Comparison of ENCODE assay signal across 15 cellular contexts in the genomic region with DNA sequence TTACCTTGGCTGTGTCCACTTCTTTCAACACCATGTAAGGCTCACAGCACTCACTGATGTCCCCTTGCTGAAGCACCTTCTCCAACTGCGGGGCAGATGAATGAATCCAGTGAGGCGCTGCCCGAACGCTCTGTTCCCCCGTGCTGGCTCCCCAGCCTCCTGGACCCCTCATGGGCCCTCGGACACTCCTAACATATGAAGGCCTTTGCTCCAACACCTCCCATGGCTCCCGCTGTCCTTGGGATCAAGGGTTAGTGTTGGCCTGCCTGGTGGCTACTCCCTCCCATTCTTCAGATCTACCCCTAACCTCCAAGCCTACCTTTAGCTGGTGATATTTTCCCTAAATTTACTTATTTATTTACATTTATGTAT. TPM values are rescaled to one million over a fixed set of nuclear protein-coding genes. Genes with fewer than 3 reads are reported as not detected.
DNase-seq lines count a peak whose midpoint lies in the region; ATAC-seq and TF ChIP-seq lines count a peak whose summit lies in the region.
"Had no signal": no experiment of that assay in that cellular context is flagged by ENCODE, and none has a peak within 500 bp of the region (broad histone marks: within the 10 kb centered on the region; RNA-seq: fewer than 3 reads in every experiment).

No MANE protein-coding gene starts in this region.

- no peaks in the 10 kb centered on the region for H3K27me3 ChIP-seq in right cardiac atrium (ENCODE audit: control insufficient read depth, insufficient read depth)
- H3K27me3 ChIP-seq in CD4-positive, alpha-beta T cell (ENCODE audit: control insufficient read depth, insufficient read depth, low read length), result peaks cover 5% of the 10 kb centered on the region
- H3K27me3 ChIP-seq: SJSA1, transverse colon had no signal

- peaks cover 77% of the 10 kb centered on the region for H3K36me3 Mint-ChIP-seq in endothelial cell (ENCODE audit: low read depth, unreplicated experiment)
- H3K36me3 Mint-ChIP-seq in natural killer cell treated with Interleukin-12 subunit alpha and Interleukin-12 subunit beta and Interleukin-15 and Interleukin-18, amount 100 ng/mL, for 72 hours, result no peaks in the 10 kb centered on the region
- no peaks in the 10 kb centered on the region for H3K36me3 Mint-ChIP-seq in CD4-positive, alpha-beta T cell (ENCODE audit: low read depth)

- peaks cover 4% of the 10 kb centered on the region for H3K4me1 ChIP-seq in right cardiac atrium (ENCODE audit: control insufficient read depth, insufficient read depth, low read length)
- H3K4me1 ChIP-seq: SJSA1 had no signal

- peak overlapping the region; percentile 76 for H3K4me3 Mint-ChIP-seq in endothelial cell (ENCODE audit: unreplicated experiment)
- H3K4me3 Mint-ChIP-seq in natural killer cell treated with Interleukin-12 subunit alpha and Interleukin-12 subunit beta and Interleukin-15 and Interleukin-18, amount 100 ng/mL, for 72 hours, result peak overlapping the region; percentile 17
- H3K4me3 Mint-ChIP-seq in CD4-positive, alpha-beta T cell, result no peak overlapping the region

- H3K27me3 Mint-ChIP-seq in endothelial cell (ENCODE audit: unreplicated experiment), result peaks cover 15% of the 10 kb centered on the region
- H3K27me3 Mint-ChIP-seq in natural killer cell treated with Interleukin-12 subunit alpha and Interleukin-12 subunit beta and Interleukin-15 and Interleukin-18, amount 100 ng/mL, for 72 hours, result peaks cover 6 to 13% of the 10 kb centered on the region in 2 donors
- H3K27me3 Mint-ChIP-seq in CD4-positive, alpha-beta T cell, result peaks cover 46% of the 10 kb centered on the region

- intact Hi-C loops in right cardiac atrium (cut with DNase I) (loop anchor here in 1 of 4 donors (5.0 kb wide), 1 partner anchor 204 kb away; no protein-coding TSS in a partner anchor), left ventricle myocardium superior (cut with micrococcal nuclease) (no loop called here)
- intact Hi-C loops in CD4-positive, alpha-beta T cell (cut with DNase I, micrococcal nuclease), result loop anchor here (1.0 to 5.0 kb wide), 3 partner anchors 239 to 344 kb away; a partner anchor contains a TSS

- H3K4me1 Mint-ChIP-seq in endothelial cell (ENCODE audit: unreplicated experiment), result peaks cover 8% of the 10 kb centered on the region
- H3K4me1 Mint-ChIP-seq in natural killer cell treated with Interleukin-12 subunit alpha and Interleukin-12 subunit beta and Interleukin-15 and Interleukin-18, amount 100 ng/mL, for 72 hours (ENCODE audit: low read depth in 2 of 2), result peaks cover 4 to 5% of the 10 kb centered on the region in 2 donors
- peaks cover 5% of the 10 kb centered on the region for H3K4me1 Mint-ChIP-seq in CD4-positive, alpha-beta T cell (ENCODE audit: low read depth)

- H3K4me3 ChIP-seq in right cardiac atrium (ENCODE audit: low read length), result no peak overlapping the region
- H3K4me3 ChIP-seq: SJSA1, transverse colon had no signal

- peak in 1 of 2 donors; percentile 0 for ATAC-seq in right cardiac atrium
- no peak for ATAC-seq in left ventricle myocardium superior
- ATAC-seq in natural killer cell treated with Interleukin-12 subunit alpha and Interleukin-12 subunit beta and Interleukin-15 and Interleukin-18, amount 100 ng/mL, for 72 hours, result no peak
- no peak for ATAC-seq in CD4-positive, alpha-beta T cell (ENCODE audit: poor library complexity)

- CTCF ChIA-PET in CD4-positive, alpha-beta T cell (lab: Charles Lee), result no interaction called here

- H3K9me3 ChIP-seq in right cardiac atrium (ENCODE audit: control insufficient read depth, low read length), result no peaks in the 10 kb centered on the region
- peaks cover 6% of the 10 kb centered on the region for H3K9me3 ChIP-seq in CD4-positive, alpha-beta T cell (ENCODE audit: control insufficient read depth, low read length)
- H3K9me3 ChIP-seq: SJSA1, transverse colon had no signal

- WGBS in right cardiac atrium, result 92% methylated on average over 7 of the region's 7 CpGs

- no peak for DNase-seq in right cardiac atrium
- DNase-seq in left ventricle myocardium superior, result no peak
- no peak for DNase-seq in endothelial cell (ENCODE audit: low spot score)
- no peak for DNase-seq in natural killer cell treated with Interleukin-12 subunit alpha and Interleukin-12 subunit beta and Interleukin-15 and Interleukin-18, amount 100 ng/mL, for 72 hours (ENCODE audit: low spot score)
- no peak for DNase-seq in hepatic stellate cell (ENCODE audit: low spot score)
- no peak for DNase-seq in CD4-positive, alpha-beta T cell
- DNase-seq in dedifferentiated amniotic fluid mesenchymal stem cell (ENCODE audit: extremely low spot score), result no peak
- DNase-seq in stimulated activated naive CD4-positive, alpha-beta T cell treated with Interleukin-2 at 50 U/mL for 16 hours (lab: John Stamatoyannopoulos, UW), result no peak
- DNase-seq: NCI-H510A had no signal

- POLR2A ChIA-PET in CD4-positive, alpha-beta T cell (lab: Charles Lee), result no interaction called here

- H3K27ac ChIP-seq in right cardiac atrium (ENCODE audit: low read length), result peak overlapping the region; percentile 16
- H3K27ac ChIP-seq in CD4-positive, alpha-beta T cell (ENCODE audit: low read depth, low read length), result no peak overlapping the region
- H3K27ac ChIP-seq: SJSA1 had no signal

- H3K9me3 Mint-ChIP-seq in endothelial cell (ENCODE audit: unreplicated experiment), result no peaks in the 10 kb centered on the region
- H3K9me3 Mint-ChIP-seq in natural killer cell treated with Interleukin-12 subunit alpha and Interleukin-12 subunit beta and Interleukin-15 and Interleukin-18, amount 100 ng/mL, for 72 hours, result no peaks in the 10 kb centered on the region
- H3K9me3 Mint-ChIP-seq in CD4-positive, alpha-beta T cell, result peaks cover 2% of the 10 kb centered on the region

- TF ChIP-seq CTCF in endothelial cell (IDR thresholded peaks at IDR 0.05; ENCODE audit: unreplicated experiment), result no peak
- no peak for TF ChIP-seq CTCF in CD4-positive, alpha-beta T cell (IDR thresholded peaks at IDR 0.05)

- H3K27ac Mint-ChIP-seq in endothelial cell (ENCODE audit: unreplicated experiment), result no peak overlapping the region
- no peak overlapping the region for H3K27ac Mint-ChIP-seq in natural killer cell treated with Interleukin-12 subunit alpha and Interleukin-12 subunit beta and Interleukin-15 and Interleukin-18, amount 100 ng/mL, for 72 hours
- H3K27ac Mint-ChIP-seq in CD4-positive, alpha-beta T cell, result no peak overlapping the region

RNA-seq across cellular contexts. Expression of a gene that starts 4.4 kb away (rescaled TPM):
- total RNA-seq in right cardiac atrium (under 1 TPM in 3 of 4 donors, not detected in 1; 0.47 to 0.84 (median 0.51) TPM), left ventricle myocardium superior (not detected), endothelial cell (ENCODE audit: unreplicated experiment) (not detected)
- polyA plus RNA-seq in right cardiac atrium, result 4.8 TPM
- not detected for total RNA-seq in natural killer cell treated with Interleukin-12 subunit alpha and Interleukin-12 subunit beta and Interleukin-15 and Interleukin-18, amount 100 ng/mL, for 72 hours
- not detected for total RNA-seq in CD4-positive, alpha-beta T cell
- total RNA-seq: cerebellum, fibroblast of villous mesenchyme, transverse colon had no signal
- polyA plus RNA-seq: BJ had no signal

RNA-seq across cellular contexts. Expression of a gene that starts 18.5 kb away (rescaled TPM):
- total RNA-seq in right cardiac atrium (10 to 100 TPM; 35.0 to 68.5 (median 36.3) TPM), left ventricle myocardium superior (39.6 TPM), endothelial cell (ENCODE audit: unreplicated experiment) (411 TPM)
- 23.8 TPM for polyA plus RNA-seq in right cardiac atrium
- total RNA-seq in natural killer cell treated with Interleukin-12 subunit alpha and Interleukin-12 subunit beta and Interleukin-15 and Interleukin-18, amount 100 ng/mL, for 72 hours, result 1 to 10 TPM; 1.7 to 2.6 TPM
- total RNA-seq in CD4-positive, alpha-beta T cell, result under 1 TPM; 0.14 to 0.38 TPM

RNA-seq across cellular contexts. Expression of a gene that starts 46.4 kb away (rescaled TPM):
- total RNA-seq in right cardiac atrium (100 to 1,000 TPM; 244 to 324 (median 295) TPM), left ventricle myocardium superior (471 TPM), endothelial cell (ENCODE audit: unreplicated experiment) (103 TPM)
- 259 TPM for polyA plus RNA-seq in right cardiac atrium
- 1 to 10 TPM; 3.9 to 5.2 TPM for total RNA-seq in natural killer cell treated with Interleukin-12 subunit alpha and Interleukin-12 subunit beta and Interleukin-15 and Interleukin-18, amount 100 ng/mL, for 72 hours
- not detected for total RNA-seq in CD4-positive, alpha-beta T cell

RNA-seq across cellular contexts. Expression of a gene that starts 52.2 kb away (rescaled TPM):
- total RNA-seq in right cardiac atrium (not detected), left ventricle myocardium superior (not detected), endothelial cell (ENCODE audit: unreplicated experiment) (not detected)
- not detected for polyA plus RNA-seq in right cardiac atrium
- not detected for total RNA-seq in natural killer cell treated with Interleukin-12 subunit alpha and Interleukin-12 subunit beta and Interleukin-15 and Interleukin-18, amount 100 ng/mL, for 72 hours
- total RNA-seq in CD4-positive, alpha-beta T cell, result not detected
- total RNA-seq: cerebellum, fibroblast of villous mesenchyme, mesenteric fat pad, transverse colon had no signal
- polyA plus RNA-seq: BJ had no signal

Comparison
In these comparisons a context has a peak if more than half of its experiments do, and no peak if none do; other contexts are left out.
1. RNA of a gene that starts 18.5 kb away (total RNA-seq): 411 TPM in endothelial cell (single experiment), 39.6 TPM in left ventricle myocardium superior (single experiment) and 35.0 to 68.5 TPM in right cardiac atrium; 1.7 to 2.6 TPM in natural killer cell treated with Interleukin-12 subunit alpha and Interleukin-12 subunit beta and Interleukin-15 and Interleukin-18, amount 100 ng/mL, for 72 hours and 0.14 to 0.38 TPM in CD4-positive, alpha-beta T cell; every median in the first group is over 4 times any median in the second.
2. RNA of a gene that starts 46.4 kb away (total RNA-seq): 471 TPM in left ventricle myocardium superior (single experiment), 244 to 324 TPM in right cardiac atrium and 103 TPM in endothelial cell (single experiment); 3.9 to 5.2 TPM in natural killer cell treated with Interleukin-12 subunit alpha and Interleukin-12 subunit beta and Interleukin-15 and Interleukin-18, amount 100 ng/mL, for 72 hours and not detected in CD4-positive, alpha-beta T cell; every median in the first group is over 10 times any median in the second.